ENCODE assay signal across 17 cellular contexts in the genomic region with DNA sequence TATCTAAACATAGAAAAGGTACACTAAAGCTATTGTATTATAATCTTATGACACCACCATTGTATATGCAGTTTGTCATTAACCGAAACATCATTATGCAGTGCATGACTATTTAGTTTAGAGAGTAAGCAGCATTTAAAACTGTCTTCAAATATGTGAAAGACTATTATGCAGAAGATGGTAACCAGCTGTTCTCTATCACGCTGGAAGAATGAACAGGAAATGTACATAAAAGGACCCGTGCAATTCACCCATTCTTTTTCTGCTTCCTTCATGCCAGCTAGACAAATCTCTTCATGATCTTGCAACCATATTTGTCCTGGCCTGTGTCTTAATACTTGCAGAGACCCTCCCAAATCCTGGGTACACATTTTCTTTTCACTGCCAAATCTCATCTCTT. TPM values are rescaled to one million over a fixed set of nuclear protein-coding genes. Genes with fewer than 3 reads are reported as not detected.
DNase-seq lines count a peak whose midpoint lies in the region; ATAC-seq, FAIRE-seq and TF ChIP-seq lines count a peak whose summit lies in the region.
"Had no signal": no experiment of that assay in that cellular context is flagged by ENCODE, and none has a peak within 500 bp of the region (broad histone marks: within the 10 kb centered on the region; RNA-seq: fewer than 3 reads in every experiment).

No MANE protein-coding gene starts in this region.

- H3K9me3 ChIP-seq in astrocyte (ENCODE audit: insufficient read depth, low read depth, low read length) (no peaks in the 10 kb centered on the region), gastroesophageal sphincter (no peaks in the 10 kb centered on the region), transverse colon (no peaks in the 10 kb centered on the region), colonic mucosa (no peaks in the 10 kb centered on the region), OCI-LY7 (ENCODE audit: low read length) (no peaks in the 10 kb centered on the region)
- H3K9me3 ChIP-seq: Caco-2, testis had no signal

- H3K4me1 Mint-ChIP-seq in astrocyte (ENCODE audit: low read depth, unreplicated experiment), result peaks cover 28% of the 10 kb centered on the region
- H3K4me1 Mint-ChIP-seq: stimulated activated effector memory CD8-positive, alpha-beta T cell treated with anti-CD3 and anti-CD28 coated beads, Interleukin-12 subunit alpha, Interleukin-12 subunit beta, amount 100 ng/mL, for 72 hours had no signal

- H3K36me3 ChIP-seq in astrocyte (ENCODE audit: insufficient read depth, low read length) (no peaks in the 10 kb centered on the region), gastroesophageal sphincter (no peaks in the 10 kb centered on the region), transverse colon (no peaks in the 10 kb centered on the region), colonic mucosa (no peaks in the 10 kb centered on the region), OCI-LY7 (ENCODE audit: insufficient read depth, low read length) (no peaks in the 10 kb centered on the region)

- H3K4me3 Mint-ChIP-seq in astrocyte (ENCODE audit: unreplicated experiment), result no peak overlapping the region
- H3K4me3 Mint-ChIP-seq: activated naive CD8-positive, alpha-beta T cell treated with anti-CD3 and anti-CD28 coated beads, Interleukin-2, amount 10 ng/mL, durations not matched to agents 7 days and 5 days; activated T-helper 1 cell treated with anti-CD3 and anti-CD28 coated beads, Interleukin-12 subunit alpha, Interleukin-12 subunit beta, Interleukin-2, Interleukin-4 antibody, amounts not matched to agents 30 ng/mL and 10 ng/mL and 1 ng/mL, durations not matched to agents 14 hours and 24 hours and 36 hours; stimulated activated effector memory CD8-positive, alpha-beta T cell treated with anti-CD3 and anti-CD28 coated beads, Interleukin-12 subunit alpha, Interleukin-12 subunit beta, amount 100 ng/mL, for 72 hours had no signal

- TF ChIP-seq CTCF in HFF-Myc (IDR thresholded peaks at IDR 0.05; ENCODE audit: low read depth, low read length, missing control alignments) (no peak), astrocyte (IDR thresholded peaks at IDR 0.05; ENCODE audit: insufficient read depth, low read depth, low read length) (no peak), gastroesophageal sphincter (IDR thresholded peaks at IDR 0.05) (no peak), transverse colon (IDR thresholded peaks at IDR 0.05) (no peak), colonic mucosa (IDR thresholded peaks at IDR 0.05) (no peak), OCI-LY7 (conservative IDR thresholded peaks at IDR 0.05; ENCODE audit: low read length) (no peak)

- H3K27me3 Mint-ChIP-seq in astrocyte (ENCODE audit: low read depth, unreplicated experiment), result no peaks in the 10 kb centered on the region
- H3K27me3 Mint-ChIP-seq: activated naive CD8-positive, alpha-beta T cell treated with anti-CD3 and anti-CD28 coated beads, Interleukin-2, amount 10 ng/mL, durations not matched to agents 7 days and 5 days had no signal

- TF ChIP-seq EP300 in gastroesophageal sphincter (IDR thresholded peaks at IDR 0.05) (no peak), transverse colon (IDR thresholded peaks at IDR 0.05; ENCODE audit: low read depth) (no peak)

- POLR2A ChIA-PET in OCI-LY7 (lab: Charles Lee), result no interaction called here

- H3K9me2 ChIP-seq in OCI-LY7 (ENCODE audit: insufficient read depth, low read length), result no peaks in the 10 kb centered on the region

- ATAC-seq in gastroesophageal sphincter, result peak; percentile 39
- ATAC-seq: left ventricle myocardium superior; stimulated activated effector memory CD8-positive, alpha-beta T cell treated with anti-CD3 and anti-CD28 coated beads, Interleukin-12 subunit alpha, Interleukin-12 subunit beta, amount 100 ng/mL, for 72 hours had no signal

- no peak overlapping the region for H2AFZ ChIP-seq in astrocyte (ENCODE audit: low read depth, low read length)
- H2AFZ ChIP-seq in OCI-LY7 (ENCODE audit: low read length), result no peak overlapping the region

- no peaks in the 10 kb centered on the region for H3K9me3 Mint-ChIP-seq in astrocyte (ENCODE audit: unreplicated experiment)
- H3K9me3 Mint-ChIP-seq: stimulated activated effector memory CD8-positive, alpha-beta T cell treated with anti-CD3 and anti-CD28 coated beads, Interleukin-12 subunit alpha, Interleukin-12 subunit beta, amount 100 ng/mL, for 72 hours had no signal

- FAIRE-seq in astrocyte (lab: Jason Lieb, UNC), result peak; percentile 17

- H4K20me1 ChIP-seq in astrocyte (ENCODE audit: insufficient read depth, low read length), result no peaks in the 10 kb centered on the region
- no peaks in the 10 kb centered on the region for H4K20me1 ChIP-seq in OCI-LY7 (ENCODE audit: insufficient read depth, low read length)

- intact Hi-C loops in transverse colon (cut with DNase I; ENCODE audit: low total_unique reads), result no loop called here
- intact Hi-C loops in colonic mucosa (cut with DNase I), result no loop called here
- intact Hi-C loops in OCI-LY7 (cut with micrococcal nuclease; ENCODE audit: unreplicated experiment), result no loop called here

- no peaks in the 10 kb centered on the region for H3K79me2 ChIP-seq in astrocyte (ENCODE audit: insufficient read depth, low read length)
- no peaks in the 10 kb centered on the region for H3K79me2 ChIP-seq in OCI-LY7 (ENCODE audit: insufficient read depth, low read depth, low read length)

- no peak overlapping the region for H3K4me2 ChIP-seq in astrocyte (ENCODE audit: low read length)
- H3K4me2 ChIP-seq in OCI-LY7 (ENCODE audit: low read length), result no peak overlapping the region

- H3K27me3 ChIP-seq in astrocyte (ENCODE audit: insufficient read depth, low read length) (no peaks in the 10 kb centered on the region), gastroesophageal sphincter (no peaks in the 10 kb centered on the region), transverse colon (no peaks in the 10 kb centered on the region), colonic mucosa (no peaks in the 10 kb centered on the region)
- H3K27me3 ChIP-seq: brain microvascular endothelial cell, testis had no signal

- H3K27ac Mint-ChIP-seq in astrocyte (ENCODE audit: unreplicated experiment), result no peak overlapping the region
- H3K27ac Mint-ChIP-seq: activated naive CD8-positive, alpha-beta T cell treated with anti-CD3 and anti-CD28 coated beads, Interleukin-2, amount 10 ng/mL, durations not matched to agents 7 days and 5 days; activated T-helper 1 cell treated with anti-CD3 and anti-CD28 coated beads, Interleukin-12 subunit alpha, Interleukin-12 subunit beta, Interleukin-2, Interleukin-4 antibody, amounts not matched to agents 30 ng/mL and 10 ng/mL and 1 ng/mL, durations not matched to agents 14 hours and 24 hours and 36 hours; stimulated activated effector memory CD8-positive, alpha-beta T cell treated with anti-CD3 and anti-CD28 coated beads, Interleukin-12 subunit alpha, Interleukin-12 subunit beta, amount 100 ng/mL, for 72 hours had no signal

- DNase-seq in HFF-Myc (ENCODE audit: extremely low read depth, low read depth) (peak; percentile 32), astrocyte (ENCODE audit: low read depth) (peak; percentile 29), transverse colon (no peak), COLO829 (ENCODE audit: low spot score) (no peak), colonic mucosa (no peak), OCI-LY7 (ENCODE audit: low spot score) (no peak)
- DNase-seq: activated CD4-positive, CD25-positive, alpha-beta regulatory T cell treated with anti-CD3 and anti-CD28 coated beads, Interleukin-2, amount 50 U/mL, for 72 hours; activated naive CD8-positive, alpha-beta T cell treated with anti-CD3 and anti-CD28 coated beads, Interleukin-2, amount 10 ng/mL, durations not matched to agents 7 days and 5 days; brain microvascular endothelial cell; Caco-2; left ventricle myocardium superior; NCI-H1436 treated with DMSO at 0.1 percent for 48 hours; RPMI8226; testis had no signal

- no peak overlapping the region for H3K9ac ChIP-seq in astrocyte (ENCODE audit: low read length)
- H3K9ac ChIP-seq in colonic mucosa (ENCODE audit: low read depth in 2 of 2, low read length in 2 of 2), result no peak overlapping the region

- no TSS peak for BruUV-seq in OCI-LY7 (replicated peaks; lab: Mats Ljungman, UMichigan)

- CTCF ChIA-PET in OCI-LY7 (lab: Charles Lee; ENCODE audit: unreplicated experiment), result no interaction called here

- H3K27ac ChIP-seq in astrocyte (ENCODE audit: low read depth, low read length) (no peak overlapping the region), gastroesophageal sphincter (peak overlapping the region; percentile 9 to 73 (median 29)), transverse colon (peak overlapping the region; percentile 39 to 72 (median 54)), colonic mucosa (no peak overlapping the region), OCI-LY7 (ENCODE audit: low read depth, low read length, poor library complexity, severe bottlenecking) (no peak overlapping the region)
- H3K27ac ChIP-seq: brain microvascular endothelial cell, testis had no signal

- in situ Hi-C loops in transverse colon (cut with MboI; ENCODE audit: low pct_ligation_motif_present in 1 of 4, low pct_unique_long_range_greater_than_20kb in 1 of 4, low sequenced_read_pairs in 3 of 4), result no loop called here

- H3K4me1 ChIP-seq in astrocyte (ENCODE audit: insufficient read depth, low read length) (peaks cover 10% of the 10 kb centered on the region), gastroesophageal sphincter (peaks cover 16 to 54% (median 31%) of the 10 kb centered on the region in 3 donors), transverse colon (peaks cover 0 to 27% (median 4%) of the 10 kb centered on the region in 4 donors), colonic mucosa (no peaks in the 10 kb centered on the region), OCI-LY7 (ENCODE audit: insufficient read depth, low read length, poor library complexity, severe bottlenecking) (no peaks in the 10 kb centered on the region)
- H3K4me1 ChIP-seq: Caco-2, testis had no signal

- TF ChIP-seq POLR2A in gastroesophageal sphincter (IDR thresholded peaks at IDR 0.05) (no peak), transverse colon (IDR thresholded peaks at IDR 0.05) (no peak)

- WGBS in gastroesophageal sphincter (ENCODE audit: low coverage in 1 of 2), 2 donors, result 16 to 24% methylated on average over 3 of the region's 3 CpGs
- 21 to 34% methylated on average over 3 of the region's 3 CpGs for WGBS in transverse colon (ENCODE audit: low coverage in 1 of 2), 2 donors

- peaks cover 3% of the 10 kb centered on the region for H3K36me3 Mint-ChIP-seq in astrocyte (ENCODE audit: low read depth, unreplicated experiment)
- H3K36me3 Mint-ChIP-seq: activated naive CD8-positive, alpha-beta T cell treated with anti-CD3 and anti-CD28 coated beads, Interleukin-2, amount 10 ng/mL, durations not matched to agents 7 days and 5 days; stimulated activated effector memory CD8-positive, alpha-beta T cell treated with anti-CD3 and anti-CD28 coated beads, Interleukin-12 subunit alpha, Interleukin-12 subunit beta, amount 100 ng/mL, for 72 hours had no signal

- H3K4me3 ChIP-seq in HFF-Myc (replicated peaks; ENCODE audit: low read depth, low read length), result no peak overlapping the region
- no peak overlapping the region for H3K4me3 ChIP-seq in astrocyte (ENCODE audit: insufficient read depth, low read depth, low read length)
- no peak overlapping the region for H3K4me3 ChIP-seq in gastroesophageal sphincter
- H3K4me3 ChIP-seq in transverse colon, result no peak overlapping the region
- no peak overlapping the region for H3K4me3 ChIP-seq in colonic mucosa
- H3K4me3 ChIP-seq in OCI-LY7 (ENCODE audit: low read depth, low read length, poor library complexity, severe bottlenecking), result no peak overlapping the region
- H3K4me3 ChIP-seq: testis had no signal

RNA-seq across cellular contexts. Expression of gene ITGA1, which starts 58.7 kb away (rescaled TPM):
- 73.7 and 83.1 TPM in 2 replicates for total RNA-seq in astrocyte
- total RNA-seq in gastroesophageal sphincter, result 100 to 1,000 TPM; 219 to 326 (median 240) TPM
- total RNA-seq in transverse colon, result 10 to 100 TPM; 42.6 to 83.2 (median 48.0) TPM
- total RNA-seq in colonic mucosa, result 10 to 100 TPM; 19.2 to 52.5 TPM
- not detected in 2 replicates for total RNA-seq in OCI-LY7 (2014; rRNA removed; shearing (Covaris generic))
- not detected in 2 replicates for total RNA-seq in OCI-LY7 (2022)

RNA-seq across cellular contexts. Expression of gene PELO, which starts 58.7 kb away (rescaled TPM):
- total RNA-seq in astrocyte (75.2 and 75.8 TPM in 2 replicates), gastroesophageal sphincter (10 to 100 TPM; 49.4 to 78.0 (median 59.0) TPM), transverse colon (10 to 100 TPM; 10.1 to 62.3 (median 16.8) TPM), colonic mucosa (10 to 100 TPM; 15.2 to 24.7 TPM), OCI-LY7 (2022) (8.8 and 10.2 TPM in 2 replicates)
- total RNA-seq in OCI-LY7 (2014; rRNA removed; shearing (Covaris generic)), result 11.1 and 13.0 TPM in 2 replicates

Comparison
In these comparisons a context has a peak if more than half of its experiments do, and no peak if none do; other contexts are left out.
1. DNase-seq: peak in HFF-Myc (single experiment) and astrocyte (single experiment); none in transverse colon (single experiment), COLO829 (single experiment), colonic mucosa (single experiment) and OCI-LY7 (single experiment).
2. H3K27ac ChIP-seq: peak in gastroesophageal sphincter (4 of 4) and transverse colon (4 of 4); none in astrocyte (single experiment), colonic mucosa (single experiment) and OCI-LY7 (single experiment).
3. RNA of gene ITGA1, which starts 58.7 kb away (total RNA-seq): 219 to 326 TPM in gastroesophageal sphincter, 73.7 to 83.1 TPM in astrocyte, 19.2 to 52.5 TPM in colonic mucosa and 42.6 to 83.2 TPM in transverse colon; not detected in OCI-LY7; every median in the first group is over 10 times any median in the second.